In the genomic region with DNA sequence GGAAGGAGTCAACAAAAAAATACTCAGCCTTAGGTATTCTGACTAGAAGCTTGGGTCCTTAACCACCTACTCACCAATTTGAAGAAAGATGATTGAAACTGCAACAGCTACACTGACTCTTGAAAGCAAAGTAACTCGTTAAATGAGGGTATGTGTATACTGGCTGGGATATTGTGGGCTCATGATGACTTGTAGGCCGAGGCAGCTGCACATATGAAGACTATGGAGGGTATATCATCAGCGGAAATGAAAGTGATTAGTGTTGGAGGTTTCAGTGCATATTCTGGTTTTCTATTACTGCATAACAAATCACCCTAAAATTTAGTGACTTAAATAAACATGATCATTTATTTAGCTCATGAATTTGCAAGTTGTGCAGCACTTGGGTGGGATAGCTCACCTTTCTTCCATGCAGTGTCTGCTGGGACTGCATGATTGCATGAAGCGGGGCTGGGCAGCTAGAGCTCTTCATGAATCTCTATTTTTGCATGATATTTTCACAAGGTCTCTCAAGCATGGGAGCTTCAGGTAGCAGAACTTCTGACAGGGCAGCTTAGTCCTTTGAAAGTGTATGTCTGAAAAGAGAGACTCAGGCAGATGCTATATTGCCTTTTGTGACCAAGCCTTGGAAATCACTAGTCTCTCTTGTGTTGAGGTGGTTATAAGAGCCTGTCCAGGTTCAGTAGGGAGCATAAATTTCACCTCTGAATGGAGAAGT, we compare ENCODE assay signal across 1 cellular context.
TF ChIP-seq lines count a peak whose summit lies in the region.

No MANE protein-coding gene starts in this region.

TF ChIP-seq in GM12878, 131 proteins besides CTCF, POLR2A, EP300 and RAD21 (continued from another document):
- no peak for TF ChIP-seq FOXK2 (IDR thresholded peaks at IDR 0.05)
- TF ChIP-seq, protein P1, sequence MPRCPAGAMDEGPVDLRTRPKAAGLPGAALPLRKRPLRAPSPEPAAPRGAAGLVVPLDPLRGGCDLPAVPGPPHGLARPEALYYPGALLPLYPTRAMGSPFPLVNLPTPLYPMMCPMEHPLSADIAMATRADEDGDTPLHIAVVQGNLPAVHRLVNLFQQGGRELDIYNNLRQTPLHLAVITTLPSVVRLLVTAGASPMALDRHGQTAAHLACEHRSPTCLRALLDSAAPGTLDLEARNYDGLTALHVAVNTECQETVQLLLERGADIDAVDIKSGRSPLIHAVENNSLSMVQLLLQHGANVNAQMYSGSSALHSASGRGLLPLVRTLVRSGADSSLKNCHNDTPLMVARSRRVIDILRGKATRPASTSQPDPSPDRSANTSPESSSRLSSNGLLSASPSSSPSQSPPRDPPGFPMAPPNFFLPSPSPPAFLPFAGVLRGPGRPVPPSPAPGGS (IDR thresholded peaks at IDR 0.05; ENCODE audit: borderline replicate concordance, insufficient read depth, low read depth, low read length, poor library complexity, severe bottlenecking): peak; percentile 81
- TF ChIP-seq ZBED1 (IDR thresholded peaks at IDR 0.05; ENCODE audit: borderline replicate concordance): peak; percentile 92; the same call in 1 of the 2 replicates
- TF ChIP-seq NRF1 (conservative IDR thresholded peaks at IDR 0.05; ENCODE audit: low read depth, low read length): no peak
- no peak for TF ChIP-seq CBX3 (IDR thresholded peaks at IDR 0.05; ENCODE audit: borderline replicate concordance, low read depth)
- TF ChIP-seq, protein P2, sequence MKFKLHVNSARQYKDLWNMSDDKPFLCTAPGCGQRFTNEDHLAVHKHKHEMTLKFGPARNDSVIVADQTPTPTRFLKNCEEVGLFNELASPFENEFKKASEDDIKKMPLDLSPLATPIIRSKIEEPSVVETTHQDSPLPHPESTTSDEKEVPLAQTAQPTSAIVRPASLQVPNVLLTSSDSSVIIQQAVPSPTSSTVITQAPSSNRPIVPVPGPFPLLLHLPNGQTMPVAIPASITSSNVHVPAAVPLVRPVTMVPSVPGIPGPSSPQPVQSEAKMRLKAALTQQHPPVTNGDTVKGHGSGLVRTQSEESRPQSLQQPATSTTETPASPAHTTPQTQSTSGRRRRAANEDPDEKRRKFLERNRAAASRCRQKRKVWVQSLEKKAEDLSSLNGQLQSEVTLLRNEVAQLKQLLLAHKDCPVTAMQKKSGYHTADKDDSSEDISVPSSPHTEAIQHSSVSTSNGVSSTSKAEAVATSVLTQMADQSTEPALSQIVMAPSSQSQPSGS (IDR thresholded peaks at IDR 0.05; ENCODE audit: low read length): peak; percentile 95
- TF ChIP-seq ESRRA (IDR thresholded peaks at IDR 0.05; ENCODE audit: low read length): no peak
- TF ChIP-seq DPF2 (IDR thresholded peaks at IDR 0.05): no peak
- peak; percentile 68 for TF ChIP-seq CREM (IDR thresholded peaks at IDR 0.05; ENCODE audit: low read depth)
- TF ChIP-seq HDAC6 (IDR thresholded peaks at IDR 0.05; ENCODE audit: unreplicated experiment): no peak
- TF ChIP-seq RBBP5 (conservative IDR thresholded peaks at IDR 0.05): no peak
- no peak for TF ChIP-seq ZZZ3 (IDR thresholded peaks at IDR 0.05; ENCODE audit: control insufficient read depth, insufficient read length, low read depth)
- TF ChIP-seq, protein P3, sequence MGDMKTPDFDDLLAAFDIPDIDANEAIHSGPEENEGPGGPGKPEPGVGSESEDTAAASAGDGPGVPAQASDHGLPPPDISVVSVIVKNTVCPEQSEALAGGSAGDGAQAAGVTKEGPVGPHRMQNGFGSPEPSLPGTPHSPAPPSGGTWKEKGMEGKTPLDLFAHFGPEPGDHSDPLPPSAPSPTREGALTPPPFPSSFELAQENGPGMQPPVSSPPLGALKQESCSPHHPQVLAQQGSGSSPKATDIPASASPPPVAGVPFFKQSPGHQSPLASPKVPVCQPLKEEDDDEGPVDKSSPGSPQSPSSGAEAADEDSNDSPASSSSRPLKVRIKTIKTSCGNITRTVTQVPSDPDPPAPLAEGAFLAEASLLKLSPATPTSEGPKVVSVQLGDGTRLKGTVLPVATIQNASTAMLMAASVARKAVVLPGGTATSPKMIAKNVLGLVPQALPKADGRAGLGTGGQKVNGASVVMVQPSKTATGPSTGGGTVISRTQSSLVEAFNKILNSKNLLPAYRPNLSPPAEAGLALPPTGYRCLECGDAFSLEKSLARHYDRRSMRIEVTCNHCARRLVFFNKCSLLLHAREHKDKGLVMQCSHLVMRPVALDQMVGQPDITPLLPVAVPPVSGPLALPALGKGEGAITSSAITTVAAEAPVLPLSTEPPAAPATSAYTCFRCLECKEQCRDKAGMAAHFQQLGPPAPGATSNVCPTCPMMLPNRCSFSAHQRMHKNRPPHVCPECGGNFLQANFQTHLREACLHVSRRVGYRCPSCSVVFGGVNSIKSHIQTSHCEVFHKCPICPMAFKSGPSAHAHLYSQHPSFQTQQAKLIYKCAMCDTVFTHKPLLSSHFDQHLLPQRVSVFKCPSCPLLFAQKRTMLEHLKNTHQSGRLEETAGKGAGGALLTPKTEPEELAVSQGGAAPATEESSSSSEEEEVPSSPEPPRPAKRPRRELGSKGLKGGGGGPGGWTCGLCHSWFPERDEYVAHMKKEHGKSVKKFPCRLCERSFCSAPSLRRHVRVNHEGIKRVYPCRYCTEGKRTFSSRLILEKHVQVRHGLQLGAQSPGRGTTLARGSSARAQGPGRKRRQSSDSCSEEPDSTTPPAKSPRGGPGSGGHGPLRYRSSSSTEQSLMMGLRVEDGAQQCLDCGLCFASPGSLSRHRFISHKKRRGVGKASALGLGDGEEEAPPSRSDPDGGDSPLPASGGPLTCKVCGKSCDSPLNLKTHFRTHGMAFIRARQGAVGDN (IDR thresholded peaks at IDR 0.05): no peak
- no peak for TF ChIP-seq BRCA1 (IDR thresholded peaks at IDR 0.05; ENCODE audit: low read depth, low read length)
- TF ChIP-seq, protein P4, sequence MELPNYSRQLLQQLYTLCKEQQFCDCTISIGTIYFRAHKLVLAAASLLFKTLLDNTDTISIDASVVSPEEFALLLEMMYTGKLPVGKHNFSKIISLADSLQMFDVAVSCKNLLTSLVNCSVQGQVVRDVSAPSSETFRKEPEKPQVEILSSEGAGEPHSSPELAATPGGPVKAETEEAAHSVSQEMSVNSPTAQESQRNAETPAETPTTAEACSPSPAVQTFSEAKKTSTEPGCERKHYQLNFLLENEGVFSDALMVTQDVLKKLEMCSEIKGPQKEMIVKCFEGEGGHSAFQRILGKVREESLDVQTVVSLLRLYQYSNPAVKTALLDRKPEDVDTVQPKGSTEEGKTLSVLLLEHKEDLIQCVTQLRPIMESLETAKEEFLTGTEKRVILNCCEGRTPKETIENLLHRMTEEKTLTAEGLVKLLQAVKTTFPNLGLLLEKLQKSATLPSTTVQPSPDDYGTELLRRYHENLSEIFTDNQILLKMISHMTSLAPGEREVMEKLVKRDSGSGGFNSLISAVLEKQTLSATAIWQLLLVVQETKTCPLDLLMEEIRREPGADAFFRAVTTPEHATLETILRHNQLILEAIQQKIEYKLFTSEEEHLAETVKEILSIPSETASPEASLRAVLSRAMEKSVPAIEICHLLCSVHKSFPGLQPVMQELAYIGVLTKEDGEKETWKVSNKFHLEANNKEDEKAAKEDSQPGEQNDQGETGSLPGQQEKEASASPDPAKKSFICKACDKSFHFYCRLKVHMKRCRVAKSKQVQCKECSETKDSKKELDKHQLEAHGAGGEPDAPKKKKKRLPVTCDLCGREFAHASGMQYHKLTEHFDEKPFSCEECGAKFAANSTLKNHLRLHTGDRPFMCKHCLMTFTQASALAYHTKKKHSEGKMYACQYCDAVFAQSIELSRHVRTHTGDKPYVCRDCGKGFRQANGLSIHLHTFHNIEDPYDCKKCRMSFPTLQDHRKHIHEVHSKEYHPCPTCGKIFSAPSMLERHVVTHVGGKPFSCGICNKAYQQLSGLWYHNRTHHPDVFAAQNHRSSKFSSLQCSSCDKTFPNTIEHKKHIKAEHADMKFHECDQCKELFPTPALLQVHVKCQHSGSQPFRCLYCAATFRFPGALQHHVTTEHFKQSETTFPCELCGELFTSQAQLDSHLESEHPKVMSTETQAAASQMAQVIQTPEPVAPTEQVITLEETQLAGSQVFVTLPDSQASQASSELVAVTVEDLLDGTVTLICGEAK (IDR thresholded peaks at IDR 0.05; ENCODE audit: borderline replicate concordance): no peak
- peak; percentile 37; the same call in 1 of the 2 replicates for TF ChIP-seq CREB1 (IDR thresholded peaks at IDR 0.05; ENCODE audit: low read depth)
- no peak for TF ChIP-seq NR2C2 (IDR thresholded peaks at IDR 0.05; ENCODE audit: borderline replicate concordance, control insufficient read depth, insufficient read length, low read depth)
- no peak for TF ChIP-seq SMC3 (IDR thresholded peaks at IDR 0.05; ENCODE audit: borderline replicate concordance, low read length)
- TF ChIP-seq BCL11A (IDR thresholded peaks at IDR 0.05; ENCODE audit: low read depth, low read length): peak; percentile 91
- no peak for TF ChIP-seq CHD1 (IDR thresholded peaks at IDR 0.05; ENCODE audit: low read depth, low read length)
- no peak for TF ChIP-seq POLR2AphosphoS2 (IDR thresholded peaks at IDR 0.05; ENCODE audit: low read depth, low read length)
- TF ChIP-seq ASH2L (IDR thresholded peaks at IDR 0.05; ENCODE audit: borderline replicate concordance, low read depth): no peak
- TF ChIP-seq, protein P5, sequence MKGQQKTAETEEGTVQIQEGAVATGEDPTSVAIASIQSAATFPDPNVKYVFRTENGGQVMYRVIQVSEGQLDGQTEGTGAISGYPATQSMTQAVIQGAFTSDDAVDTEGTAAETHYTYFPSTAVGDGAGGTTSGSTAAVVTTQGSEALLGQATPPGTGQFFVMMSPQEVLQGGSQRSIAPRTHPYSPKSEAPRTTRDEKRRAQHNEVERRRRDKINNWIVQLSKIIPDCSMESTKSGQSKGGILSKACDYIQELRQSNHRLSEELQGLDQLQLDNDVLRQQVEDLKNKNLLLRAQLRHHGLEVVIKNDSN (IDR thresholded peaks at IDR 0.05; ENCODE audit: borderline replicate concordance, extremely low read length, insufficient read depth, low read depth, low read length): no peak
- TF ChIP-seq POLR2AphosphoS5 (IDR thresholded peaks at IDR 0.05; ENCODE audit: low read length): no peak
- no peak for TF ChIP-seq HDGF (IDR thresholded peaks at IDR 0.05)
- no peak for TF ChIP-seq EGR1 (IDR thresholded peaks at IDR 0.05; ENCODE audit: borderline replicate concordance in 1 of 2, low read depth in 2 of 2, low read length in 2 of 2)
- TF ChIP-seq FOS (IDR thresholded peaks at IDR 0.05; ENCODE audit: borderline replicate concordance, extremely low read depth, insufficient read length): no peak
- TF ChIP-seq HCFC1 (IDR thresholded peaks at IDR 0.05; ENCODE audit: low read length): no peak
- TF ChIP-seq, protein P6, sequence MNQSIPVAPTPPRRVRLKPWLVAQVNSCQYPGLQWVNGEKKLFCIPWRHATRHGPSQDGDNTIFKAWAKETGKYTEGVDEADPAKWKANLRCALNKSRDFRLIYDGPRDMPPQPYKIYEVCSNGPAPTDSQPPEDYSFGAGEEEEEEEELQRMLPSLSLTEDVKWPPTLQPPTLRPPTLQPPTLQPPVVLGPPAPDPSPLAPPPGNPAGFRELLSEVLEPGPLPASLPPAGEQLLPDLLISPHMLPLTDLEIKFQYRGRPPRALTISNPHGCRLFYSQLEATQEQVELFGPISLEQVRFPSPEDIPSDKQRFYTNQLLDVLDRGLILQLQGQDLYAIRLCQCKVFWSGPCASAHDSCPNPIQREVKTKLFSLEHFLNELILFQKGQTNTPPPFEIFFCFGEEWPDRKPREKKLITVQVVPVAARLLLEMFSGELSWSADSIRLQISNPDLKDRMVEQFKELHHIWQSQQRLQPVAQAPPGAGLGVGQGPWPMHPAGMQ (IDR thresholded peaks at IDR 0.05; ENCODE audit: borderline replicate concordance): no peak
- TF ChIP-seq, protein P7, sequence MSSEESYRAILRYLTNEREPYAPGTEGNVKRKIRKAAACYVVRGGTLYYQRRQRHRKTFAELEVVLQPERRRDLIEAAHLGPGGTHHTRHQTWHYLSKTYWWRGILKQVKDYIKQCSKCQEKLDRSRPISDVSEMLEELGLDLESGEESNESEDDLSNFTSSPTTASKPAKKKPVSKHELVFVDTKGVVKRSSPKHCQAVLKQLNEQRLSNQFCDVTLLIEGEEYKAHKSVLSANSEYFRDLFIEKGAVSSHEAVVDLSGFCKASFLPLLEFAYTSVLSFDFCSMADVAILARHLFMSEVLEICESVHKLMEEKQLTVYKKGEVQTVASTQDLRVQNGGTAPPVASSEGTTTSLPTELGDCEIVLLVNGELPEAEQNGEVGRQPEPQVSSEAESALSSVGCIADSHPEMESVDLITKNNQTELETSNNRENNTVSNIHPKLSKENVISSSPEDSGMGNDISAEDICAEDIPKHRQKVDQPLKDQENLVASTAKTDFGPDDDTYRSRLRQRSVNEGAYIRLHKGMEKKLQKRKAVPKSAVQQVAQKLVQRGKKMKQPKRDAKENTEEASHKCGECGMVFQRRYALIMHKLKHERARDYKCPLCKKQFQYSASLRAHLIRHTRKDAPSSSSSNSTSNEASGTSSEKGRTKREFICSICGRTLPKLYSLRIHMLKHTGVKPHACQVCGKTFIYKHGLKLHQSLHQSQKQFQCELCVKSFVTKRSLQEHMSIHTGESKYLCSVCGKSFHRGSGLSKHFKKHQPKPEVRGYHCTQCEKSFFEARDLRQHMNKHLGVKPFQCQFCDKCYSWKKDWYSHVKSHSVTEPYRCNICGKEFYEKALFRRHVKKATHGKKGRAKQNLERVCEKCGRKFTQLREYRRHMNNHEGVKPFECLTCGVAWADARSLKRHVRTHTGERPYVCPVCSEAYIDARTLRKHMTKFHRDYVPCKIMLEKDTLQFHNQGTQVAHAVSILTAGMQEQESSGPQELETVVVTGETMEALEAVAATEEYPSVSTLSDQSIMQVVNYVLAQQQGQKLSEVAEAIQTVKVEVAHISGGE (CRISPR knock-in tag; IDR thresholded peaks at IDR 0.05): no peak
- TF ChIP-seq RAD51 (IDR thresholded peaks at IDR 0.05): no peak
- TF ChIP-seq, protein P8, sequence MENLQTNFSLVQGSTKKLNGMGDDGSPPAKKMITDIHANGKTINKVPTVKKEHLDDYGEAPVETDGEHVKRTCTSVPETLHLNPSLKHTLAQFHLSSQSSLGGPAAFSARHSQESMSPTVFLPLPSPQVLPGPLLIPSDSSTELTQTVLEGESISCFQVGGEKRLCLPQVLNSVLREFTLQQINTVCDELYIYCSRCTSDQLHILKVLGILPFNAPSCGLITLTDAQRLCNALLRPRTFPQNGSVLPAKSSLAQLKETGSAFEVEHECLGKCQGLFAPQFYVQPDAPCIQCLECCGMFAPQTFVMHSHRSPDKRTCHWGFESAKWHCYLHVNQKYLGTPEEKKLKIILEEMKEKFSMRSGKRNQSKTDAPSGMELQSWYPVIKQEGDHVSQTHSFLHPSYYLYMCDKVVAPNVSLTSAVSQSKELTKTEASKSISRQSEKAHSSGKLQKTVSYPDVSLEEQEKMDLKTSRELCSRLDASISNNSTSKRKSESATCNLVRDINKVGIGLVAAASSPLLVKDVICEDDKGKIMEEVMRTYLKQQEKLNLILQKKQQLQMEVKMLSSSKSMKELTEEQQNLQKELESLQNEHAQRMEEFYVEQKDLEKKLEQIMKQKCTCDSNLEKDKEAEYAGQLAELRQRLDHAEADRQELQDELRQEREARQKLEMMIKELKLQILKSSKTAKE (IDR thresholded peaks at IDR 0.05; ENCODE audit: low read depth, poor library complexity, severe bottlenecking): no peak
- peak; percentile 44; the same call in 1 of the 2 replicates for TF ChIP-seq TCF7 (IDR thresholded peaks at IDR 0.05; ENCODE audit: borderline replicate concordance)
- TF ChIP-seq GABPA (IDR thresholded peaks at IDR 0.05; ENCODE audit: low read depth): peak; percentile 61
- TF ChIP-seq NR2C1 (IDR thresholded peaks at IDR 0.05): no peak
- peak; percentile 45; the same call in 1 of the 2 replicates for TF ChIP-seq SREBF1 (IDR thresholded peaks at IDR 0.05; ENCODE audit: low read length)
- no peak for TF ChIP-seq TARDBP (IDR thresholded peaks at IDR 0.05; ENCODE audit: borderline replicate concordance)
- peak; percentile 63; the same call in 2 of the 3 replicates for TF ChIP-seq POU2F2 (IDR thresholded peaks at IDR 0.05; ENCODE audit: borderline replicate concordance, low read depth, low read length)
- TF ChIP-seq, protein P9, sequence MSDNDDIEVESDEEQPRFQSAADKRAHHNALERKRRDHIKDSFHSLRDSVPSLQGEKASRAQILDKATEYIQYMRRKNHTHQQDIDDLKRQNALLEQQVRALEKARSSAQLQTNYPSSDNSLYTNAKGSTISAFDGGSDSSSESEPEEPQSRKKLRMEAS (IDR thresholded peaks at IDR 0.05; ENCODE audit: low read depth, low read length): no peak
